ENCODE assay signal across 28 cellular contexts in genomic region chr18:27662537-27662936, GRCh38.
"Had no signal": no experiment of that assay in that cellular context is flagged by ENCODE, and none has a peak within 500 bp of the region (broad histone marks: within the 10 kb centered on the region; RNA-seq: fewer than 3 reads in every experiment).

No MANE protein-coding gene starts in this region.

- H3K4me3 ChIP-seq: adrenal gland, ascending aorta, cardiac muscle cell, coronary artery, tibial nerve had no signal

- FAIRE-seq: keratinocyte had no signal

- H3K36me3 Mint-ChIP-seq: activated CD4-positive, alpha-beta memory T cell treated with anti-CD3 and anti-CD28 coated beads for 36 hours; activated naive CD8-positive, alpha-beta T cell treated with anti-CD3 and anti-CD28 coated beads for 36 hours; brain; naive thymus-derived CD4-positive, alpha-beta T cell had no signal

- H3K36me3 ChIP-seq: adrenal gland, ascending aorta, cardiac muscle cell, tibial nerve, WERI-Rb-1 had no signal

- H3K27ac Mint-ChIP-seq: activated CD4-positive, alpha-beta memory T cell treated with anti-CD3 and anti-CD28 coated beads for 36 hours; activated CD4-positive, alpha-beta T cell treated with anti-CD3 and anti-CD28 coated beads, Interleukin-2, amount 10 ng/mL, durations not matched to agents 24 days and 14 days; activated naive CD4-positive, alpha-beta T cell treated with anti-CD3 and anti-CD28 coated beads for 36 hours; activated naive CD8-positive, alpha-beta T cell treated with anti-CD3 and anti-CD28 coated beads for 36 hours; activated T-helper 1 cell treated with anti-CD3 and anti-CD28 coated beads, Interleukin-12 subunit alpha, Interleukin-12 subunit beta, Interleukin-2, Interleukin-4 antibody, amounts not matched to agents 30 ng/mL and 10 ng/mL and 1 ng/mL, durations not matched to agents 14 hours and 24 hours and 36 hours; effector memory CD8-positive, alpha-beta T cell; naive thymus-derived CD4-positive, alpha-beta T cell had no signal

- H3K9me3 ChIP-seq: adrenal gland, ascending aorta, tibial nerve had no signal

- H3K27ac ChIP-seq: adrenal gland, ascending aorta, cardiac muscle cell, coronary artery, dorsolateral prefrontal cortex, tibial nerve, WERI-Rb-1 had no signal

- H3K4me1 ChIP-seq: adrenal gland, ascending aorta, tibial nerve had no signal

- DNase-seq: activated CD4-positive, alpha-beta memory T cell treated with anti-CD3 and anti-CD28 coated beads for 36 hours; activated CD4-positive, alpha-beta T cell treated with anti-CD3 and anti-CD28 coated beads, Interleukin-2, amount 10 ng/mL, durations not matched to agents 24 days and 14 days; activated CD8-positive, alpha-beta memory T cell treated with anti-CD3 and anti-CD28 coated beads, Interleukin-2, amount 50 U/mL, for 4 hours; activated effector memory CD4-positive, alpha-beta T cell treated with anti-CD3 and anti-CD28 coated beads, Interleukin-2, amount 50 U/mL, for 16 hours; activated naive CD4-positive, alpha-beta T cell treated with anti-CD3 and anti-CD28 coated beads for 36 hours; activated naive CD8-positive, alpha-beta T cell treated with anti-CD3 and anti-CD28 coated beads for 36 hours; activated T-cell treated with anti-CD3 and anti-CD28 coated beads, Interleukin-2, amount 50 U/mL, for 1 hour; adrenal gland; dorsolateral prefrontal cortex; effector memory CD8-positive, alpha-beta T cell; foreskin fibroblast; head of caudate nucleus; hippocampal formation; left cardiac atrium; mammary epithelial cell; naive thymus-derived CD4-positive, alpha-beta T cell; right cardiac atrium; stimulated activated CD4-positive, alpha-beta T cell treated with anti-CD3 and anti-CD28 coated beads, Interleukin-2, amount 100 ng/mL, for 48 hours; stimulated activated naive CD4-positive, alpha-beta T cell treated with Interleukin-2 at 50 U/mL for 16 hours; T-helper 9 cell; WERI-Rb-1 had no signal

- H3K4me3 Mint-ChIP-seq: activated CD4-positive, alpha-beta memory T cell treated with anti-CD3 and anti-CD28 coated beads for 36 hours; activated CD4-positive, alpha-beta T cell treated with anti-CD3 and anti-CD28 coated beads, Interleukin-2, amount 10 ng/mL, durations not matched to agents 24 days and 14 days; activated naive CD4-positive, alpha-beta T cell treated with anti-CD3 and anti-CD28 coated beads for 36 hours; activated naive CD8-positive, alpha-beta T cell treated with anti-CD3 and anti-CD28 coated beads for 36 hours; activated T-helper 1 cell treated with anti-CD3 and anti-CD28 coated beads, Interleukin-12 subunit alpha, Interleukin-12 subunit beta, Interleukin-2, Interleukin-4 antibody, amounts not matched to agents 30 ng/mL and 10 ng/mL and 1 ng/mL, durations not matched to agents 14 hours and 24 hours and 36 hours; effector memory CD8-positive, alpha-beta T cell; naive thymus-derived CD4-positive, alpha-beta T cell had no signal

- H3K4me1 Mint-ChIP-seq: activated CD4-positive, alpha-beta T cell treated with anti-CD3 and anti-CD28 coated beads, Interleukin-2, amount 10 ng/mL, durations not matched to agents 24 days and 14 days; activated naive CD8-positive, alpha-beta T cell treated with anti-CD3 and anti-CD28 coated beads for 36 hours; naive thymus-derived CD4-positive, alpha-beta T cell had no signal

- H3K27me3 ChIP-seq: adrenal gland, ascending aorta, cardiac muscle cell, dorsolateral prefrontal cortex, tibial nerve had no signal

- H3K27me3 Mint-ChIP-seq: activated CD4-positive, alpha-beta memory T cell treated with anti-CD3 and anti-CD28 coated beads for 36 hours; activated CD4-positive, alpha-beta T cell treated with anti-CD3 and anti-CD28 coated beads, Interleukin-2, amount 10 ng/mL, durations not matched to agents 24 days and 14 days; activated naive CD8-positive, alpha-beta T cell treated with anti-CD3 and anti-CD28 coated beads for 36 hours; brain; effector memory CD8-positive, alpha-beta T cell; naive thymus-derived CD4-positive, alpha-beta T cell had no signal

- H3K9me3 Mint-ChIP-seq: activated T-helper 1 cell treated with anti-CD3 and anti-CD28 coated beads, Interleukin-12 subunit alpha, Interleukin-12 subunit beta, Interleukin-2, Interleukin-4 antibody, amounts not matched to agents 30 ng/mL and 10 ng/mL and 1 ng/mL, durations not matched to agents 14 hours and 24 hours and 36 hours had no signal
